In genomic region chr9:83526221-83526620, GRCh38 we compare ENCODE assay signal across 20 cellular contexts.
"Had no signal": no experiment of that assay in that cellular context is flagged by ENCODE, and none has a peak within 500 bp of the region (broad histone marks: within the 10 kb centered on the region; RNA-seq: fewer than 3 reads in every experiment).

No MANE protein-coding gene starts in this region.

- H3K4me1 ChIP-seq: breast epithelium had no signal

- H3K36me3 ChIP-seq: breast epithelium had no signal

- H3K27ac ChIP-seq: breast epithelium had no signal

- H3K4me1 Mint-ChIP-seq: activated naive CD4-positive, alpha-beta T cell treated with anti-CD3 and anti-CD28 coated beads, Interleukin-2, amount 50 U/mL, for 24 hours; T-helper 17 cell had no signal

- H3K9me3 ChIP-seq: breast epithelium had no signal

- H3K27me3 ChIP-seq: breast epithelium had no signal

- H3K4me3 ChIP-seq: breast epithelium, K562 had no signal

- H3K9me3 Mint-ChIP-seq: activated naive CD4-positive, alpha-beta T cell treated with anti-CD3 and anti-CD28 coated beads, Interleukin-2, amount 50 U/mL, for 24 hours had no signal

- ATAC-seq: activated CD8-positive, alpha-beta T cell treated with anti-CD3 and anti-CD28 coated beads, Interleukin-2, amount 10 ng/mL, durations not matched to agents 7 days and 5 days; K562; T-helper 17 cell had no signal

- H3K4me3 Mint-ChIP-seq: activated CD8-positive, alpha-beta T cell treated with anti-CD3 and anti-CD28 coated beads, Interleukin-2, amount 10 ng/mL, durations not matched to agents 7 days and 5 days; activated naive CD4-positive, alpha-beta T cell treated with anti-CD3 and anti-CD28 coated beads, Interleukin-2, amount 50 U/mL, for 24 hours; T-helper 17 cell had no signal

- DNase-seq: activated CD4-positive, alpha-beta T cell treated with anti-CD3 and anti-CD28 coated beads for 48 hours; activated CD4-positive, alpha-beta T cell treated with anti-CD3 and anti-CD28 coated beads, Interleukin-2, amount 50 U/mL, for 4 hours; activated CD4-positive, CD25-positive, alpha-beta regulatory T cell treated with anti-CD3 and anti-CD28 coated beads, Interleukin-2, amount 50 U/mL, for 72 hours; activated CD8-positive, alpha-beta memory T cell treated with anti-CD3 and anti-CD28 coated beads, Interleukin-2, amount 50 U/mL, for 48 hours; activated CD8-positive, alpha-beta T cell treated with anti-CD3 and anti-CD28 coated beads, Interleukin-2, amount 10 ng/mL, durations not matched to agents 7 days and 5 days; activated T-cell treated with anti-CD3 and anti-CD28 coated beads, Interleukin-2, amount 50 U/mL, for 1 hour; aorta; caudate nucleus; Karpas-422; NCI-H187 treated with DMSO at 0.1 percent for 48 hours; NCI-H2081 treated with DMSO at 0.1 percent for 48 hours; NCI-H510A treated with DMSO at 0.1 percent for 48 hours; NK-92 treated with Interleukin-12 subunit alpha and Interleukin-12 subunit beta, amount 100 ng/mL, for 24 hours; SHP77 treated with DMSO at 0.1 percent for 48 hours; T-helper 17 cell; T-helper 9 cell had no signal

- H3K27me3 Mint-ChIP-seq: activated naive CD4-positive, alpha-beta T cell treated with anti-CD3 and anti-CD28 coated beads, Interleukin-2, amount 50 U/mL, for 24 hours had no signal

- H3K27ac Mint-ChIP-seq: activated CD8-positive, alpha-beta T cell treated with anti-CD3 and anti-CD28 coated beads, Interleukin-2, amount 10 ng/mL, durations not matched to agents 7 days and 5 days; activated naive CD4-positive, alpha-beta T cell treated with anti-CD3 and anti-CD28 coated beads, Interleukin-2, amount 50 U/mL, for 24 hours; T-helper 17 cell; WTC11 had no signal
